Comparison of ENCODE assay signal across 8 cellular contexts in genomic region chr19:47239610-47240296, GRCh38. TPM values are rescaled to one million over a fixed set of nuclear protein-coding genes. Genes with fewer than 3 reads are reported as not detected.
DNase-seq lines count a peak whose midpoint lies in the region; ATAC-seq and TF ChIP-seq lines count a peak whose summit lies in the region.

No MANE protein-coding gene starts in this region.

- TF ChIP-seq CTCF in cardiac muscle cell (IDR thresholded peaks at IDR 0.05; ENCODE audit: low read depth, low read length) = no peak
- TF ChIP-seq CTCF in brain (conservative IDR thresholded peaks at IDR 0.05) = no peak

- H3K9me3 ChIP-seq in cardiac muscle cell (ENCODE audit: low read depth) = no peaks in the 10 kb centered on the region

- no peaks in the 10 kb centered on the region for H3K4me1 ChIP-seq in cardiac muscle cell (ENCODE audit: low read depth)

- H3K27ac Mint-ChIP-seq in brain = peak overlapping the region in 4 of 5 experiments; percentile 70 to 92 (median 86)
- H3K27ac Mint-ChIP-seq in stimulated activated naive B cell treated with anti-CD40 and anti-IgM and Interleukin-4, amounts not matched to agents 10 μg/mL and 1 μg/mL and 100 μg/mL, for 72 hours = no peak overlapping the region

- H3K27me3 Mint-ChIP-seq in brain = no peaks in the 10 kb centered on the region
- H3K27me3 Mint-ChIP-seq in stimulated activated naive B cell treated with anti-CD40 and anti-IgM and Interleukin-4, amounts not matched to agents 10 μg/mL and 1 μg/mL and 100 μg/mL, for 72 hours = peaks cover 6 to 17% of the 10 kb centered on the region in 2 donors

- H3K36me3 Mint-ChIP-seq in brain = no peaks in the 10 kb centered on the region
- peaks cover 0 to 4% of the 10 kb centered on the region in 2 donors for H3K36me3 Mint-ChIP-seq in stimulated activated naive B cell treated with anti-CD40 and anti-IgM and Interleukin-4, amounts not matched to agents 10 μg/mL and 1 μg/mL and 100 μg/mL, for 72 hours

- H3K4me3 ChIP-seq in cardiac muscle cell = peak overlapping the region; percentile 17

- DNase-seq in cardiac muscle cell (ENCODE audit: low read depth in 1 of 2, low spot score in 1 of 2) (peak; percentile 59 to 65), cardiac septum (ENCODE audit: low spot score) (no peak), iris pigment epithelial cell (ENCODE audit: low read depth) (peak; percentile 51)
- DNase-seq in stimulated activated naive B cell treated with anti-CD40 and anti-IgM and Interleukin-4, amounts not matched to agents 10 μg/mL and 1 μg/mL and 100 μg/mL, for 72 hours = no peak

- H3K4me3 Mint-ChIP-seq in brain = peak overlapping the region in 4 of 5 experiments; percentile 77 to 81 (median 80)
- H3K4me3 Mint-ChIP-seq in stimulated activated naive B cell treated with anti-CD40 and anti-IgM and Interleukin-4, amounts not matched to agents 10 μg/mL and 1 μg/mL and 100 μg/mL, for 72 hours = peak overlapping the region in 1 of 2 donors; percentile 37

- H3K4me1 Mint-ChIP-seq in brain = peaks cover 19% of the 10 kb centered on the region
- H3K4me1 Mint-ChIP-seq in stimulated activated naive B cell treated with anti-CD40 and anti-IgM and Interleukin-4, amounts not matched to agents 10 μg/mL and 1 μg/mL and 100 μg/mL, for 72 hours = peaks cover 17 to 19% of the 10 kb centered on the region in 2 donors

- H3K27me3 ChIP-seq in cardiac muscle cell = peaks cover 42% of the 10 kb centered on the region

- no peak overlapping the region for H3K27ac ChIP-seq in cardiac muscle cell

- H3K36me3 ChIP-seq in cardiac muscle cell = no peaks in the 10 kb centered on the region

- ATAC-seq in SK-N-SH treated with all-trans-retinoic acid at 6 μM for 48 hours = peak; percentile 73
- peak; percentile 9 to 35 for ATAC-seq in stimulated activated naive B cell treated with anti-CD40 and anti-IgM and Interleukin-4, amounts not matched to agents 10 μg/mL and 1 μg/mL and 100 μg/mL, for 72 hours (replicated peaks)
- no peak for ATAC-seq in GM21390 (IDR thresholded peaks at IDR 0.05; ENCODE audit: unreplicated experiment)
- ATAC-seq in GM21381 (IDR thresholded peaks at IDR 0.05; ENCODE audit: unreplicated experiment) = no peak

- intact Hi-C loops in cardiac septum (cut with DNase I) = no loop called here

- H3K9me3 Mint-ChIP-seq in brain = peaks cover 0 to 2% (median 0%) of the 10 kb centered on the region in 5 experiments
- no peaks in the 10 kb centered on the region for H3K9me3 Mint-ChIP-seq in stimulated activated naive B cell treated with anti-CD40 and anti-IgM and Interleukin-4, amounts not matched to agents 10 μg/mL and 1 μg/mL and 100 μg/mL, for 72 hours

TF ChIP-seq in SK-N-SH treated with all-trans-retinoic acid at 6 μM for 48 hours, 23 proteins besides CTCF, POLR2A, EP300 and RAD21:
- TF ChIP-seq ZNF8 (CRISPR knock-in tag; IDR thresholded peaks at IDR 0.05) (no peak), GLIS3 (CRISPR knock-in tag; IDR thresholded peaks at IDR 0.05) (no peak), ZFP3 (CRISPR knock-in tag; IDR thresholded peaks at IDR 0.05) (no peak), TOX (CRISPR knock-in tag; IDR thresholded peaks at IDR 0.05; ENCODE audit: borderline replicate concordance) (no peak), TCF4 (CRISPR knock-in tag; IDR thresholded peaks at IDR 0.05; ENCODE audit: borderline replicate concordance) (no peak), ESRRG (CRISPR knock-in tag; IDR thresholded peaks at IDR 0.05) (no peak), PATZ1 (CRISPR knock-in tag; IDR thresholded peaks at IDR 0.05; ENCODE audit: borderline replicate concordance) (no peak), ZC3H10 (CRISPR knock-in tag; IDR thresholded peaks at IDR 0.05) (no peak), RARB (CRISPR knock-in tag; IDR thresholded peaks at IDR 0.05) (no peak), ZFP30 (CRISPR knock-in tag; IDR thresholded peaks at IDR 0.05) (no peak), ARNTL (CRISPR knock-in tag; IDR thresholded peaks at IDR 0.05; ENCODE audit: borderline replicate concordance, low read depth) (no peak), OSR1 (CRISPR knock-in tag; IDR thresholded peaks at IDR 0.05) (no peak), BACH2 (CRISPR knock-in tag; IDR thresholded peaks at IDR 0.05; ENCODE audit: borderline replicate concordance) (no peak)
- TF ChIP-seq, protein P1, sequence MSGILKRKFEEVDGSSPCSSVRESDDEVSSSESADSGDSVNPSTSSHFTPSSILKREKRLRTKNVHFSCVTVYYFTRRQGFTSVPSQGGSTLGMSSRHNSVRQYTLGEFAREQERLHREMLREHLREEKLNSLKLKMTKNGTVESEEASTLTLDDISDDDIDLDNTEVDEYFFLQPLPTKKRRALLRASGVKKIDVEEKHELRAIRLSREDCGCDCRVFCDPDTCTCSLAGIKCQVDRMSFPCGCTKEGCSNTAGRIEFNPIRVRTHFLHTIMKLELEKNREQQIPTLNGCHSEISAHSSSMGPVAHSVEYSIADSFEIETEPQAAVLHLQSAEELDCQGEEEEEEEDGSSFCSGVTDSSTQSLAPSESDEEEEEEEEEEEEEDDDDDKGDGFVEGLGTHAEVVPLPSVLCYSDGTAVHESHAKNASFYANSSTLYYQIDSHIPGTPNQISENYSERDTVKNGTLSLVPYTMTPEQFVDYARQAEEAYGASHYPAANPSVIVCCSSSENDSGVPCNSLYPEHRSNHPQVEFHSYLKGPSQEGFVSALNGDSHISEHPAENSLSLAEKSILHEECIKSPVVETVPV (CRISPR knock-in tag; IDR thresholded peaks at IDR 0.05) = no peak
- TF ChIP-seq, protein P2, sequence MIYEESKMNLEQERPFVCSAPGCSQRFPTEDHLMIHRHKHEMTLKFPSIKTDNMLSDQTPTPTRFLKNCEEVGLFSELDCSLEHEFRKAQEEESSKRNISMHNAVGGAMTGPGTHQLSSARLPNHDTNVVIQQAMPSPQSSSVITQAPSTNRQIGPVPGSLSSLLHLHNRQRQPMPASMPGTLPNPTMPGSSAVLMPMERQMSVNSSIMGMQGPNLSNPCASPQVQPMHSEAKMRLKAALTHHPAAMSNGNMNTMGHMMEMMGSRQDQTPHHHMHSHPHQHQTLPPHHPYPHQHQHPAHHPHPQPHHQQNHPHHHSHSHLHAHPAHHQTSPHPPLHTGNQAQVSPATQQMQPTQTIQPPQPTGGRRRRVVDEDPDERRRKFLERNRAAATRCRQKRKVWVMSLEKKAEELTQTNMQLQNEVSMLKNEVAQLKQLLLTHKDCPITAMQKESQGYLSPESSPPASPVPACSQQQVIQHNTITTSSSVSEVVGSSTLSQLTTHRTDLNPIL (CRISPR knock-in tag; IDR thresholded peaks at IDR 0.05; ENCODE audit: low read depth) = no peak

RNA-seq across cellular contexts. Expression of gene BBC3, which starts 8.8 kb away (rescaled TPM):
- total RNA-seq in cardiac muscle cell (19.1 and 21.5 TPM in 2 replicates), cardiac septum (4.4 TPM)
- polyA plus RNA-seq in cardiac muscle cell (12.9 and 19.2 TPM in 2 replicates), brain (ENCODE audit: insufficient read depth, low read depth, low replicate concordance) (12.1 TPM)

RNA-seq across cellular contexts. Expression of gene CCDC9, which starts 16.6 kb away (rescaled TPM):
- total RNA-seq in cardiac muscle cell (13.8 and 22.5 TPM in 2 replicates), cardiac septum (23.1 TPM)
- polyA plus RNA-seq in cardiac muscle cell (16.3 and 21.9 TPM in 2 replicates), brain (ENCODE audit: insufficient read depth, low read depth, low replicate concordance) (19.3 TPM)

RNA-seq across cellular contexts. Expression of gene INAFM1, which starts 34.9 kb away (rescaled TPM):
- 1.5 and 4.8 TPM in 2 replicates for total RNA-seq in cardiac muscle cell
- polyA plus RNA-seq in cardiac muscle cell = 2.8 and 5.8 TPM in 2 replicates
- 18.0 TPM for total RNA-seq in cardiac septum
- polyA plus RNA-seq in brain (ENCODE audit: insufficient read depth, low read depth, low replicate concordance) = 14.4 TPM

Comparison
In these comparisons a context has a peak if more than half of its experiments do, and no peak if none do; other contexts are left out.
1. DNase-seq: peak in cardiac muscle cell (2 of 2) and iris pigment epithelial cell (single experiment); none in cardiac septum (single experiment) and stimulated activated naive B cell treated with anti-CD40 and anti-IgM and Interleukin-4, amounts not matched to agents 10 μg/mL and 1 μg/mL and 100 μg/mL, for 72 hours (single experiment).
2. ATAC-seq: peak in SK-N-SH treated with all-trans-retinoic acid at 6 μM for 48 hours (single experiment) and stimulated activated naive B cell treated with anti-CD40 and anti-IgM and Interleukin-4, amounts not matched to agents 10 μg/mL and 1 μg/mL and 100 μg/mL, for 72 hours (2 of 2); none in GM21390 (single experiment) and GM21381 (single experiment).